21 cellular contexts compared by ENCODE assay signal in genomic region chr1:7259955-7260354, GRCh38.
A peak's percentile ranks its signal among the peaks of the same experiment; 100 is the strongest.
DNase-seq lines count a peak whose midpoint lies in the region; ATAC-seq, FAIRE-seq and TF ChIP-seq lines count a peak whose summit lies in the region.
"Had no signal": no experiment of that assay in that cellular context is flagged by ENCODE, and none has a peak within 500 bp of the region (broad histone marks: within the 10 kb centered on the region; RNA-seq: fewer than 3 reads in every experiment).

No MANE protein-coding gene starts in this region.

- no peaks in the 10 kb centered on the region for H3K9me3 Mint-ChIP-seq in activated CD4-positive, alpha-beta T cell treated with anti-CD3 and anti-CD28 coated beads, Interleukin-2, amount 10 ng/mL, durations not matched to agents 24 days and 14 days
- no peaks in the 10 kb centered on the region for H3K9me3 Mint-ChIP-seq in activated CD4-positive, alpha-beta T cell treated with anti-CD3 and anti-CD28 coated beads for 36 hours (ENCODE audit: low read depth)
- H3K9me3 Mint-ChIP-seq: CD4-positive, CD25-positive, alpha-beta regulatory T cell; CD8-positive, alpha-beta T cell; GM23338; H9; HFFc6 had no signal

- TF ChIP-seq POLR2A in HepG2 (IDR thresholded peaks at IDR 0.05; ENCODE audit: insufficient read depth in 1 of 2, low read depth in 2 of 2, low read length in 2 of 2) (no peak), right lobe of liver (IDR thresholded peaks at IDR 0.05) (no peak), esophagus muscularis mucosa (IDR thresholded peaks at IDR 0.05; ENCODE audit: low read depth) (no peak)

- no peaks in the 10 kb centered on the region for H4K20me1 ChIP-seq in HepG2 (ENCODE audit: insufficient read depth, low read length)
- H4K20me1 ChIP-seq: BLaER1 had no signal

- CTCF ChIA-PET in activated CD4-positive, alpha-beta T cell treated with anti-CD3 and anti-CD28 coated beads for 36 hours (lab: Charles Lee), result no interaction called here
- CTCF ChIA-PET in HepG2 (lab: Yijun Ruan, JAX; ENCODE audit: low intra/inter-chr PET ratio, low total read pairs), result no interaction called here

- no peak overlapping the region for H3K27ac ChIP-seq in HepG2 (ENCODE audit: extremely low read length, insufficient read depth, low read length)
- H3K27ac ChIP-seq in right lobe of liver, result no peak overlapping the region
- no peak overlapping the region for H3K27ac ChIP-seq in esophagus muscularis mucosa (replicated peaks in 1 of 4)
- H3K27ac ChIP-seq: 22Rv1, BLaER1, C4-2B had no signal

- H3K27me3 ChIP-seq in HepG2 (ENCODE audit: control insufficient read depth in 1 of 2, insufficient read depth in 2 of 2, low read length in 2 of 2) (peaks cover 0 to 10% of the 10 kb centered on the region in 2 experiments; a peak in 3 of 5 replicates), right lobe of liver (no peaks in the 10 kb centered on the region), esophagus muscularis mucosa (no peaks in the 10 kb centered on the region)
- H3K27me3 ChIP-seq: BLaER1 had no signal

- in situ Hi-C loops in HepG2 (cut with HindIII; ENCODE audit: extremely low pct_ligation_motif_present, low pct_unique_long_range_greater_than_20kb), result no loop called here

- no peak for ATAC-seq in activated CD4-positive, alpha-beta T cell treated with anti-CD3 and anti-CD28 coated beads for 36 hours
- ATAC-seq in HepG2 (no peak), right lobe of liver (no peak)
- ATAC-seq: CD8-positive, alpha-beta T cell; GM23338; HCT116 had no signal

- BruUV-seq in HepG2 (replicated peaks; lab: Mats Ljungman, UMichigan), result no TSS peak

- no peak overlapping the region for H3K4me2 ChIP-seq in HepG2 (ENCODE audit: low read depth, low read length)
- H3K4me2 ChIP-seq: BLaER1, GM23338 had no signal

- WGBS in HepG2 (ENCODE audit: low lambda C conversion rate), result 31% methylated on average over 5 of the region's 5 CpGs
- 67% methylated on average over 4 of the region's 5 CpGs for WGBS in right lobe of liver (ENCODE audit: insufficient coverage, low coverage, low lambda C conversion rate, missing lambda C conversion rate)
- 90% methylated on average over 5 of the region's 5 CpGs for WGBS in esophagus muscularis mucosa

- peak; percentile 15 for DNase-seq in activated CD4-positive, alpha-beta T cell treated with anti-CD3 and anti-CD28 coated beads, Interleukin-2, amount 10 ng/mL, durations not matched to agents 24 days and 14 days
- no peak for DNase-seq in activated CD4-positive, alpha-beta T cell treated with anti-CD3 and anti-CD28 coated beads for 36 hours
- DNase-seq in HepG2 (ENCODE audit: low spot score) (no peak), right lobe of liver (no peak), esophagus muscularis mucosa (ENCODE audit: extremely low spot score) (peak; percentile 64), OCI-M1 (lab: John Stamatoyannopoulos, UW) (no peak)
- DNase-seq: Caco-2; CD4-positive, CD25-positive, alpha-beta regulatory T cell; CD8-positive, alpha-beta T cell; DMS153; DND-41; H9; HFFc6 had no signal

- H3K36me3 ChIP-seq in HepG2 (replicated peaks in 1 of 2; ENCODE audit: control insufficient read depth in 1 of 2, insufficient read depth in 2 of 2, low read length in 2 of 2), result no peaks in the 10 kb centered on the region
- no peaks in the 10 kb centered on the region for H3K36me3 ChIP-seq in right lobe of liver
- no peaks in the 10 kb centered on the region for H3K36me3 ChIP-seq in esophagus muscularis mucosa
- H3K36me3 ChIP-seq: BLaER1 had no signal

- no peaks in the 10 kb centered on the region for H3K4me1 Mint-ChIP-seq in activated CD4-positive, alpha-beta T cell treated with anti-CD3 and anti-CD28 coated beads, Interleukin-2, amount 10 ng/mL, durations not matched to agents 24 days and 14 days
- H3K4me1 Mint-ChIP-seq in activated CD4-positive, alpha-beta T cell treated with anti-CD3 and anti-CD28 coated beads for 36 hours, result no peaks in the 10 kb centered on the region
- H3K4me1 Mint-ChIP-seq: B cell; CD4-positive, CD25-positive, alpha-beta regulatory T cell had no signal

- no peak overlapping the region for H3K4me3 Mint-ChIP-seq in activated CD4-positive, alpha-beta T cell treated with anti-CD3 and anti-CD28 coated beads, Interleukin-2, amount 10 ng/mL, durations not matched to agents 24 days and 14 days
- H3K4me3 Mint-ChIP-seq in activated CD4-positive, alpha-beta T cell treated with anti-CD3 and anti-CD28 coated beads for 36 hours, result no peak overlapping the region
- H3K4me3 Mint-ChIP-seq: B cell; CD4-positive, CD25-positive, alpha-beta regulatory T cell; CD8-positive, alpha-beta T cell; GM23338; H9; HFFc6 had no signal

- POLR2A ChIA-PET in activated CD4-positive, alpha-beta T cell treated with anti-CD3 and anti-CD28 coated beads for 36 hours (lab: Charles Lee), result no interaction called here
- POLR2A ChIA-PET in HepG2 (lab: Yijun Ruan, JAX), result no interaction called here

- H2AFZ ChIP-seq in HepG2 (ENCODE audit: low read length), result no peak overlapping the region
- H2AFZ ChIP-seq: GM23338 had no signal

- TF ChIP-seq CTCF in HepG2 (CRISPR knock-in tag; IDR thresholded peaks at IDR 0.05), result no peak
- no peak for TF ChIP-seq CTCF in right lobe of liver (IDR thresholded peaks at IDR 0.05)
- TF ChIP-seq CTCF in esophagus muscularis mucosa (IDR thresholded peaks at IDR 0.05), result no peak

- intact Hi-C loops in activated CD4-positive, alpha-beta T cell treated with anti-CD3 and anti-CD28 coated beads, Interleukin-2, amount 10 ng/mL, durations not matched to agents 24 days and 14 days (cut with micrococcal nuclease), result no loop called here
- intact Hi-C loops in activated CD4-positive, alpha-beta T cell treated with anti-CD3 and anti-CD28 coated beads for 36 hours (cut with DNase I, micrococcal nuclease), result no loop called here
- intact Hi-C loops in HepG2 (cut with micrococcal nuclease; ENCODE audit: unreplicated experiment), result no loop called here
- intact Hi-C loops in right lobe of liver (cut with DNase I), result no loop called here
- intact Hi-C loops in esophagus muscularis mucosa (cut with DNase I), result loop anchor here (10.0 kb wide), 1 partner anchor 365 kb away; no protein-coding TSS in a partner anchor

- no peak for TF ChIP-seq RAD21 in HepG2 (CRISPR knock-in tag; IDR thresholded peaks at IDR 0.05)

- no peak overlapping the region for H3K9ac ChIP-seq in HepG2 (ENCODE audit: insufficient read depth, low read depth, low read length)
- H3K9ac ChIP-seq: BLaER1 had no signal

- H3K4me3 ChIP-seq in HepG2 (replicated peaks in 1 of 3; ENCODE audit: insufficient read depth in 1 of 3, low read depth in 2 of 3, low read length in 3 of 3), result no peak overlapping the region
- no peak overlapping the region for H3K4me3 ChIP-seq in right lobe of liver
- no peak overlapping the region for H3K4me3 ChIP-seq in esophagus muscularis mucosa
- H3K4me3 ChIP-seq: BLaER1, GM23338 had no signal

- no peaks in the 10 kb centered on the region for H3K79me2 ChIP-seq in HepG2 (ENCODE audit: insufficient read depth, low read length)

- no peak overlapping the region for H3K27ac Mint-ChIP-seq in activated CD4-positive, alpha-beta T cell treated with anti-CD3 and anti-CD28 coated beads, Interleukin-2, amount 10 ng/mL, durations not matched to agents 24 days and 14 days
- H3K27ac Mint-ChIP-seq in activated CD4-positive, alpha-beta T cell treated with anti-CD3 and anti-CD28 coated beads for 36 hours, result no peak overlapping the region
- H3K27ac Mint-ChIP-seq: B cell; CD4-positive, CD25-positive, alpha-beta regulatory T cell; CD8-positive, alpha-beta T cell; GM23338; H9; HFFc6 had no signal

- H3K36me3 Mint-ChIP-seq in activated CD4-positive, alpha-beta T cell treated with anti-CD3 and anti-CD28 coated beads, Interleukin-2, amount 10 ng/mL, durations not matched to agents 24 days and 14 days (ENCODE audit: low read depth), result no peaks in the 10 kb centered on the region
- H3K36me3 Mint-ChIP-seq in activated CD4-positive, alpha-beta T cell treated with anti-CD3 and anti-CD28 coated beads for 36 hours (ENCODE audit: low read depth), result no peaks in the 10 kb centered on the region
- H3K36me3 Mint-ChIP-seq: CD4-positive, CD25-positive, alpha-beta regulatory T cell; CD8-positive, alpha-beta T cell had no signal

- H3K9me3 ChIP-seq in HepG2 (ENCODE audit: low read length) (no peaks in the 10 kb centered on the region), right lobe of liver (no peaks in the 10 kb centered on the region), esophagus muscularis mucosa (no peaks in the 10 kb centered on the region)
- H3K9me3 ChIP-seq: BLaER1, Caco-2 had no signal

- no peaks in the 10 kb centered on the region for H3K4me1 ChIP-seq in HepG2 (ENCODE audit: insufficient read depth, low read length)
- H3K4me1 ChIP-seq in right lobe of liver, result peaks cover 0 to 1% (median 0%) of the 10 kb centered on the region in 4 donors
- H3K4me1 ChIP-seq in esophagus muscularis mucosa, result peaks cover 0 to 20% (median 19%) of the 10 kb centered on the region in 4 donors
- H3K4me1 ChIP-seq: Caco-2 had no signal

- TF ChIP-seq EP300 in HepG2 (IDR thresholded peaks at IDR 0.05; ENCODE audit: low read depth in 2 of 2, low read length in 2 of 2) (no peak), HepG2 (CRISPR knock-in tag; IDR thresholded peaks at IDR 0.05; ENCODE audit: borderline replicate concordance) (no peak), esophagus muscularis mucosa (IDR thresholded peaks at IDR 0.05) (no peak)

- FAIRE-seq in HepG2 (lab: Jason Lieb, UNC), result no peak
- FAIRE-seq: G401.6, GM18507 had no signal

- H3K27me3 Mint-ChIP-seq in activated CD4-positive, alpha-beta T cell treated with anti-CD3 and anti-CD28 coated beads, Interleukin-2, amount 10 ng/mL, durations not matched to agents 24 days and 14 days, result peaks cover 2% of the 10 kb centered on the region
- H3K27me3 Mint-ChIP-seq in activated CD4-positive, alpha-beta T cell treated with anti-CD3 and anti-CD28 coated beads for 36 hours, result peaks cover 22% of the 10 kb centered on the region

TF ChIP-seq in HepG2, 621 proteins besides CTCF, POLR2A, EP300 and RAD21 (continues in another document):
- no peak for TF ChIP-seq CHCHD3 (CRISPR knock-in tag; IDR thresholded peaks at IDR 0.05)
- no peak for TF ChIP-seq MAFG (CRISPR knock-in tag; IDR thresholded peaks at IDR 0.05)
- no peak for TF ChIP-seq ARHGAP35 (CRISPR knock-in tag; IDR thresholded peaks at IDR 0.05; ENCODE audit: borderline replicate concordance)
- no peak for TF ChIP-seq NFYC (CRISPR knock-in tag; IDR thresholded peaks at IDR 0.05)

Comparison
In these comparisons a context has a peak if more than half of its experiments do, and no peak if none do; other contexts are left out.
1. DNase-seq: peak in activated CD4-positive, alpha-beta T cell treated with anti-CD3 and anti-CD28 coated beads, Interleukin-2, amount 10 ng/mL, durations not matched to agents 24 days and 14 days (single experiment) and esophagus muscularis mucosa (single experiment); none in activated CD4-positive, alpha-beta T cell treated with anti-CD3 and anti-CD28 coated beads for 36 hours (single experiment), HepG2 (single experiment), right lobe of liver (0 of 3) and OCI-M1 (single experiment).